In genomic region chr3:194483850-194484249, GRCh38 we compare ENCODE assay signal across 30 cellular contexts. TPM values are rescaled to one million over a fixed set of nuclear protein-coding genes. Genes with fewer than 3 reads are reported as not detected.
DNase-seq lines count a peak whose midpoint lies in the region; ATAC-seq, FAIRE-seq and TF ChIP-seq lines count a peak whose summit lies in the region.
"Had no signal": no experiment of that assay in that cellular context is flagged by ENCODE, and none has a peak within 500 bp of the region (broad histone marks: within the 10 kb centered on the region; RNA-seq: fewer than 3 reads in every experiment).

No MANE protein-coding gene starts in this region.

- H4K20me1 ChIP-seq in astrocyte (ENCODE audit: insufficient read depth, low read length), result peaks cover 47% of the 10 kb centered on the region

- no peak for TF ChIP-seq CTCF in NB4 (IDR thresholded peaks at IDR 0.05; ENCODE audit: low read depth, low read length)
- no peak for TF ChIP-seq CTCF in astrocyte (IDR thresholded peaks at IDR 0.05; ENCODE audit: insufficient read depth, low read depth, low read length)

- H3K9me3 Mint-ChIP-seq in activated naive CD4-positive, alpha-beta T cell treated with anti-CD3 and anti-CD28 coated beads, Interleukin-2, amount 50 U/mL, for 24 hours, result no peaks in the 10 kb centered on the region
- no peaks in the 10 kb centered on the region for H3K9me3 Mint-ChIP-seq in activated naive CD4-positive, alpha-beta T cell treated with anti-CD3 and anti-CD28 coated beads for 36 hours
- no peaks in the 10 kb centered on the region for H3K9me3 Mint-ChIP-seq in astrocyte (ENCODE audit: unreplicated experiment)
- no peaks in the 10 kb centered on the region for H3K9me3 Mint-ChIP-seq in stimulated activated effector memory CD8-positive, alpha-beta T cell treated with anti-CD3 and anti-CD28 coated beads, Interleukin-12 subunit alpha, Interleukin-12 subunit beta, amount 100 ng/mL, for 72 hours
- H3K9me3 Mint-ChIP-seq: activated naive CD8-positive, alpha-beta T cell treated with anti-CD3 and anti-CD28 coated beads for 36 hours; activated T-helper 2 cell treated with anti-CD3 and anti-CD28 coated beads, Interferon-gamma antibody, Interleukin-2, Interleukin-4, amounts not matched to agents 10 μg/mL and 5 μg/mL and 100 μg/mL, durations not matched to agents 14 hours and 24 hours and 36 hours; CD8-positive, alpha-beta memory T cell; central memory CD8-positive, alpha-beta T cell; naive thymus-derived CD8-positive, alpha-beta T cell had no signal

- H3K4me1 Mint-ChIP-seq in activated naive CD4-positive, alpha-beta T cell treated with anti-CD3 and anti-CD28 coated beads, Interleukin-2, amount 50 U/mL, for 24 hours, result peaks cover 59% of the 10 kb centered on the region
- peaks cover 67% of the 10 kb centered on the region for H3K4me1 Mint-ChIP-seq in activated naive CD4-positive, alpha-beta T cell treated with anti-CD3 and anti-CD28 coated beads for 36 hours (ENCODE audit: low read depth)
- H3K4me1 Mint-ChIP-seq in astrocyte (ENCODE audit: low read depth, unreplicated experiment), result peaks cover 34% of the 10 kb centered on the region
- H3K4me1 Mint-ChIP-seq in stimulated activated effector memory CD8-positive, alpha-beta T cell treated with anti-CD3 and anti-CD28 coated beads, Interleukin-12 subunit alpha, Interleukin-12 subunit beta, amount 100 ng/mL, for 72 hours, result peaks cover 57% of the 10 kb centered on the region

- H3K27ac ChIP-seq in astrocyte (ENCODE audit: low read depth, low read length), result no peak overlapping the region
- H3K27ac ChIP-seq: stomach, transverse colon, WERI-Rb-1 had no signal

- H3K27ac Mint-ChIP-seq in activated naive CD4-positive, alpha-beta T cell treated with anti-CD3 and anti-CD28 coated beads, Interleukin-2, amount 50 U/mL, for 24 hours, result no peak overlapping the region
- no peak overlapping the region for H3K27ac Mint-ChIP-seq in activated naive CD4-positive, alpha-beta T cell treated with anti-CD3 and anti-CD28 coated beads for 36 hours
- no peak overlapping the region for H3K27ac Mint-ChIP-seq in astrocyte (ENCODE audit: unreplicated experiment)
- no peak overlapping the region for H3K27ac Mint-ChIP-seq in stimulated activated effector memory CD8-positive, alpha-beta T cell treated with anti-CD3 and anti-CD28 coated beads, Interleukin-12 subunit alpha, Interleukin-12 subunit beta, amount 100 ng/mL, for 72 hours
- H3K27ac Mint-ChIP-seq: activated naive CD8-positive, alpha-beta T cell treated with anti-CD3 and anti-CD28 coated beads for 36 hours; activated T-helper 2 cell treated with anti-CD3 and anti-CD28 coated beads, Interferon-gamma antibody, Interleukin-2, Interleukin-4, amounts not matched to agents 10 μg/mL and 5 μg/mL and 100 μg/mL, durations not matched to agents 14 hours and 24 hours and 36 hours; B cell had no signal

- no peak for FAIRE-seq in astrocyte (lab: Jason Lieb, UNC)

- CTCF ChIA-PET in activated naive CD4-positive, alpha-beta T cell treated with anti-CD3 and anti-CD28 coated beads for 36 hours (lab: Charles Lee), result interaction anchor here (0.8 to 1.7 kb wide), 7 partner anchors 10 to 150 kb away, joined by 3 to 7 read pairs (median 4); partner anchors contain the start of gene TMEM44

- TF ChIP-seq POLR2A in NB4 (IDR thresholded peaks at IDR 0.05; ENCODE audit: extremely low read depth, insufficient read length), result no peak

- H3K27me3 Mint-ChIP-seq in activated naive CD4-positive, alpha-beta T cell treated with anti-CD3 and anti-CD28 coated beads, Interleukin-2, amount 50 U/mL, for 24 hours, result no peaks in the 10 kb centered on the region
- H3K27me3 Mint-ChIP-seq in activated naive CD4-positive, alpha-beta T cell treated with anti-CD3 and anti-CD28 coated beads for 36 hours (ENCODE audit: low read depth), result no peaks in the 10 kb centered on the region
- H3K27me3 Mint-ChIP-seq in astrocyte (ENCODE audit: low read depth, unreplicated experiment), result no peaks in the 10 kb centered on the region
- H3K27me3 Mint-ChIP-seq: activated naive CD8-positive, alpha-beta T cell treated with anti-CD3 and anti-CD28 coated beads for 36 hours; B cell; central memory CD8-positive, alpha-beta T cell; naive thymus-derived CD8-positive, alpha-beta T cell had no signal

- H3K4me2 ChIP-seq in astrocyte (ENCODE audit: low read length), result peak overlapping the region; percentile 93

- H3K4me3 ChIP-seq in NB4 (ENCODE audit: low read depth, low read length), result peak overlapping the region; percentile 10
- no peak overlapping the region for H3K4me3 ChIP-seq in astrocyte (ENCODE audit: insufficient read depth, low read depth, low read length)
- H3K4me3 ChIP-seq in HAP-1, result no peak overlapping the region
- H3K4me3 ChIP-seq: esophagus muscularis mucosa, transverse colon had no signal

- H3K9me3 ChIP-seq in astrocyte (ENCODE audit: insufficient read depth, low read depth, low read length), result no peaks in the 10 kb centered on the region
- no peaks in the 10 kb centered on the region for H3K9me3 ChIP-seq in HAP-1
- H3K9me3 ChIP-seq: esophagus muscularis mucosa, MG63, stomach, transverse colon had no signal

- no peak for DNase-seq in activated naive CD4-positive, alpha-beta T cell treated with anti-CD3 and anti-CD28 coated beads for 36 hours
- no peak for DNase-seq in NB4 (ENCODE audit: low read depth)
- DNase-seq in astrocyte (ENCODE audit: low read depth), result no peak
- no peak for DNase-seq in stimulated activated effector memory CD8-positive, alpha-beta T cell treated with anti-CD3 and anti-CD28 coated beads, Interleukin-12 subunit alpha, Interleukin-12 subunit beta, amount 100 ng/mL, for 72 hours (ENCODE audit: low spot score in 2 of 2)
- no peak for DNase-seq in NCI-H446 (lab: John Stamatoyannopoulos, UW)
- no peak for DNase-seq in mucosa of gallbladder (ENCODE audit: low spot score)
- DNase-seq in HAP-1 (ENCODE audit: low spot score in 2 of 2), result no peak
- DNase-seq: activated CD4-positive, alpha-beta T cell treated with anti-CD3 and anti-CD28 coated beads, Interleukin-2, amount 50 U/mL, for 48 hours; activated CD8-positive, alpha-beta memory T cell treated with anti-CD3 and anti-CD28 coated beads, Interleukin-2, amount 50 U/mL, for 4 hours; activated naive CD8-positive, alpha-beta T cell treated with anti-CD3 and anti-CD28 coated beads for 36 hours; CD8-positive, alpha-beta memory T cell; dermis blood vessel endothelial cell; GOT3; hypothalamus; MG63; midbrain; naive thymus-derived CD8-positive, alpha-beta T cell; NCI-H1417; NCI-H2029 treated with DMSO at 0.1 percent for 48 hours; NCI-H2227 treated with DMSO at 0.1 percent for 48 hours; occipital lobe; stimulated activated CD8-positive, alpha-beta memory T cell treated with anti-CD3 and anti-CD28 coated beads, Interleukin-4, amount 100 ng/mL, for 48 hours; stomach; transverse colon; WERI-Rb-1 had no signal

- intact Hi-C loops in activated naive CD4-positive, alpha-beta T cell treated with anti-CD3 and anti-CD28 coated beads for 36 hours (cut with micrococcal nuclease), result loop anchor here (2.0 kb wide), 1 partner anchor 17 kb away; no protein-coding TSS in a partner anchor

- ATAC-seq in stimulated activated effector memory CD8-positive, alpha-beta T cell treated with anti-CD3 and anti-CD28 coated beads, Interleukin-12 subunit alpha, Interleukin-12 subunit beta, amount 100 ng/mL, for 72 hours, result no peak
- ATAC-seq: naive thymus-derived CD8-positive, alpha-beta T cell had no signal

- in situ Hi-C loops in HAP-1 (cut with MboI; ENCODE audit: low sequenced_read_pairs), result loop anchor here (5.0 kb wide), 1 partner anchor 103 kb away; no protein-coding TSS in a partner anchor

- peak overlapping the region; percentile 11 for H3K4me3 Mint-ChIP-seq in activated naive CD4-positive, alpha-beta T cell treated with anti-CD3 and anti-CD28 coated beads, Interleukin-2, amount 50 U/mL, for 24 hours
- no peak overlapping the region for H3K4me3 Mint-ChIP-seq in activated naive CD4-positive, alpha-beta T cell treated with anti-CD3 and anti-CD28 coated beads for 36 hours
- no peak overlapping the region for H3K4me3 Mint-ChIP-seq in astrocyte (ENCODE audit: unreplicated experiment)
- H3K4me3 Mint-ChIP-seq in stimulated activated effector memory CD8-positive, alpha-beta T cell treated with anti-CD3 and anti-CD28 coated beads, Interleukin-12 subunit alpha, Interleukin-12 subunit beta, amount 100 ng/mL, for 72 hours, result peak overlapping the region; percentile 88
- H3K4me3 Mint-ChIP-seq: B cell had no signal

- no peaks in the 10 kb centered on the region for H3K27me3 ChIP-seq in astrocyte (ENCODE audit: insufficient read depth, low read length)
- no peaks in the 10 kb centered on the region for H3K27me3 ChIP-seq in HAP-1 (ENCODE audit: low read depth)
- H3K27me3 ChIP-seq: esophagus muscularis mucosa, MG63, stomach, transverse colon had no signal

- H3K9ac ChIP-seq in astrocyte (ENCODE audit: low read length), result no peak overlapping the region

- H3K36me3 Mint-ChIP-seq in activated naive CD4-positive, alpha-beta T cell treated with anti-CD3 and anti-CD28 coated beads, Interleukin-2, amount 50 U/mL, for 24 hours, result peaks cover 19% of the 10 kb centered on the region
- H3K36me3 Mint-ChIP-seq in activated naive CD4-positive, alpha-beta T cell treated with anti-CD3 and anti-CD28 coated beads for 36 hours (ENCODE audit: low read depth), result peaks cover 27% of the 10 kb centered on the region
- no peaks in the 10 kb centered on the region for H3K36me3 Mint-ChIP-seq in astrocyte (ENCODE audit: low read depth, unreplicated experiment)
- peaks cover 60% of the 10 kb centered on the region for H3K36me3 Mint-ChIP-seq in stimulated activated effector memory CD8-positive, alpha-beta T cell treated with anti-CD3 and anti-CD28 coated beads, Interleukin-12 subunit alpha, Interleukin-12 subunit beta, amount 100 ng/mL, for 72 hours

- H3K79me2 ChIP-seq in astrocyte (ENCODE audit: insufficient read depth, low read length), result peaks cover 74% of the 10 kb centered on the region

- no peak overlapping the region for H2AFZ ChIP-seq in astrocyte (ENCODE audit: low read depth, low read length)

- H3K36me3 ChIP-seq in astrocyte (ENCODE audit: insufficient read depth, low read length) (peaks cover 6% of the 10 kb centered on the region), HAP-1 (replicated peaks) (peaks cover 4% of the 10 kb centered on the region; the same call in 1 of the 2 replicates)
- H3K36me3 ChIP-seq: transverse colon, WERI-Rb-1 had no signal

- H3K4me1 ChIP-seq in astrocyte (ENCODE audit: insufficient read depth, low read length) (peaks cover 35% of the 10 kb centered on the region), HAP-1 (peaks cover 28% of the 10 kb centered on the region)

RNA-seq across cellular contexts. Expression of gene ATP13A3, which starts 3.0 kb away (rescaled TPM):
- 10 to 100 TPM; 88.4 to 92.3 TPM for total RNA-seq in activated naive CD4-positive, alpha-beta T cell treated with anti-CD3 and anti-CD28 coated beads for 36 hours
- 76.3 and 79.2 TPM in 2 replicates for total RNA-seq in astrocyte
- 103 TPM for total RNA-seq in mucosa of gallbladder

Comparison
In these comparisons a context has a peak if more than half of its experiments do, and no peak if none do; other contexts are left out.
1. H3K4me3 Mint-ChIP-seq: peak in activated naive CD4-positive, alpha-beta T cell treated with anti-CD3 and anti-CD28 coated beads, Interleukin-2, amount 50 U/mL, for 24 hours (single experiment) and stimulated activated effector memory CD8-positive, alpha-beta T cell treated with anti-CD3 and anti-CD28 coated beads, Interleukin-12 subunit alpha, Interleukin-12 subunit beta, amount 100 ng/mL, for 72 hours (single experiment); none in activated naive CD4-positive, alpha-beta T cell treated with anti-CD3 and anti-CD28 coated beads for 36 hours (single experiment) and astrocyte (single experiment).